In genomic region chr17:73498854-73499597, GRCh38 we compare ENCODE assay signal across 22 cellular contexts.
DNase-seq lines count a peak whose midpoint lies in the region; ATAC-seq, FAIRE-seq and TF ChIP-seq lines count a peak whose summit lies in the region.
"Had no signal": no experiment of that assay in that cellular context is flagged by ENCODE, and none has a peak within 500 bp of the region (broad histone marks: within the 10 kb centered on the region; RNA-seq: fewer than 3 reads in every experiment).

No MANE protein-coding gene starts in this region.

- H2BK120ac ChIP-seq in mesendoderm (ENCODE audit: low read depth, low read length) = no peak overlapping the region

- H3K27me3 ChIP-seq in heart left ventricle (peaks cover 0 to 13% (median 0%) of the 10 kb centered on the region in 9 donors), mesendoderm (ENCODE audit: insufficient read depth, low read length, poor library complexity) (no peaks in the 10 kb centered on the region), stomach (peaks cover 0 to 62% (median 5%) of the 10 kb centered on the region in 3 donors)

- peak; percentile 83 for FAIRE-seq in urothelium cell line (lab: Jason Lieb, UNC)
- FAIRE-seq: GM12892 had no signal

- H3K36me3 Mint-ChIP-seq in chondrocyte (ENCODE audit: low read depth) = peaks cover 5% of the 10 kb centered on the region
- peaks cover 22% of the 10 kb centered on the region for H3K36me3 Mint-ChIP-seq in stimulated activated memory B cell treated with anti-CD40 and anti-IgM and Interleukin-4, amounts not matched to agents 10 μg/mL and 1 μg/mL and 100 μg/mL, for 72 hours

- H2AK5ac ChIP-seq in mesendoderm (ENCODE audit: low read length) = peak overlapping the region; percentile 62

- H3K56ac ChIP-seq in mesendoderm (ENCODE audit: low read length) = peak overlapping the region; percentile 58

- 39 to 50% (median 44%) methylated on average over 16 of the region's 16 CpGs for WGBS in heart left ventricle, 4 donors
- WGBS in mesendoderm (ENCODE audit: extremely low coverage, insufficient coverage, low lambda C conversion rate) = no CpG with 5 or more reads among the region's 16 CpGs
- WGBS in stomach, 5 donors = 58 to 67% (median 60%) methylated on average over 12 to 16 of the region's 16 CpGs

- no peak overlapping the region for H3K4me3 Mint-ChIP-seq in chondrocyte (ENCODE audit: unreplicated experiment)
- no peak overlapping the region for H3K4me3 Mint-ChIP-seq in stimulated activated memory B cell treated with anti-CD40 and anti-IgM and Interleukin-4, amounts not matched to agents 10 μg/mL and 1 μg/mL and 100 μg/mL, for 72 hours

- H4K5ac ChIP-seq in mesendoderm (ENCODE audit: low read length) = no peak overlapping the region

- TF ChIP-seq POLR2A in heart left ventricle (IDR thresholded peaks at IDR 0.05) (no peak), stomach (IDR thresholded peaks at IDR 0.05) (no peak)

- ATAC-seq in heart left ventricle (peak in 3 of 4 donors; percentile 48 to 76 (median 67)), Right ventricle myocardium inferior (no peak)
- no peak for ATAC-seq in stimulated activated memory B cell treated with anti-CD40 and anti-IgM and Interleukin-4, amounts not matched to agents 10 μg/mL and 1 μg/mL and 100 μg/mL, for 72 hours
- ATAC-seq: PC-3 had no signal

- H3K4me1 ChIP-seq in heart left ventricle = peaks cover 0 to 6% (median 0%) of the 10 kb centered on the region in 12 donors
- peaks cover 4% of the 10 kb centered on the region for H3K4me1 ChIP-seq in mesendoderm (ENCODE audit: control insufficient read depth, low read depth, low read length)
- no peaks in the 10 kb centered on the region for H3K4me1 ChIP-seq in stomach
- H3K4me1 ChIP-seq: SJSA1 had no signal

- H3K27ac ChIP-seq in heart left ventricle (no peak overlapping the region), mesendoderm (ENCODE audit: low read depth, low read length) (no peak overlapping the region), stomach (no peak overlapping the region)
- H3K27ac ChIP-seq: SJSA1 had no signal

- H2BK15ac ChIP-seq in mesendoderm (replicated peaks; ENCODE audit: low read depth) = no peak overlapping the region

- H3K9me3 ChIP-seq in heart left ventricle (no peaks in the 10 kb centered on the region), stomach (no peaks in the 10 kb centered on the region)
- H3K9me3 ChIP-seq: SJSA1 had no signal

- no peaks in the 10 kb centered on the region for H3K79me2 ChIP-seq in mesendoderm (ENCODE audit: control insufficient read depth, insufficient read depth, low read length)

- no peak overlapping the region for H2BK5ac ChIP-seq in mesendoderm (ENCODE audit: low read length)

- no peak overlapping the region for H3K23ac ChIP-seq in mesendoderm (ENCODE audit: low read length)

- no peaks in the 10 kb centered on the region for H3K9me3 Mint-ChIP-seq in chondrocyte (ENCODE audit: low read depth)
- H3K9me3 Mint-ChIP-seq in stimulated activated memory B cell treated with anti-CD40 and anti-IgM and Interleukin-4, amounts not matched to agents 10 μg/mL and 1 μg/mL and 100 μg/mL, for 72 hours = peaks cover 2% of the 10 kb centered on the region

- H3K27ac Mint-ChIP-seq in chondrocyte (ENCODE audit: unreplicated experiment) = no peak overlapping the region
- H3K27ac Mint-ChIP-seq in stimulated activated memory B cell treated with anti-CD40 and anti-IgM and Interleukin-4, amounts not matched to agents 10 μg/mL and 1 μg/mL and 100 μg/mL, for 72 hours = no peak overlapping the region

- intact Hi-C loops in heart left ventricle (cut with DNase I) (no loop called here), Right ventricle myocardium inferior (cut with DNase I) (no loop called here), stomach (cut with DNase I; ENCODE audit: low total_unique reads) (no loop called here)

- peaks cover 3% of the 10 kb centered on the region for H3K27me3 Mint-ChIP-seq in chondrocyte (ENCODE audit: low read depth)
- H3K27me3 Mint-ChIP-seq in stimulated activated memory B cell treated with anti-CD40 and anti-IgM and Interleukin-4, amounts not matched to agents 10 μg/mL and 1 μg/mL and 100 μg/mL, for 72 hours = no peaks in the 10 kb centered on the region

- H3K4me1 Mint-ChIP-seq in chondrocyte (ENCODE audit: low read depth) = no peaks in the 10 kb centered on the region
- H3K4me1 Mint-ChIP-seq in stimulated activated memory B cell treated with anti-CD40 and anti-IgM and Interleukin-4, amounts not matched to agents 10 μg/mL and 1 μg/mL and 100 μg/mL, for 72 hours = no peaks in the 10 kb centered on the region

- no peak overlapping the region for H3K18ac ChIP-seq in mesendoderm (ENCODE audit: low read length)

- H4K8ac ChIP-seq in mesendoderm (ENCODE audit: low read depth, low read length) = no peak overlapping the region

- TF ChIP-seq CTCF in heart left ventricle (IDR thresholded peaks at IDR 0.05) (no peak), chondrocyte (IDR thresholded peaks at IDR 0.05) (no peak), stomach (IDR thresholded peaks at IDR 0.05) (no peak)

- no peaks in the 10 kb centered on the region for H3K79me1 ChIP-seq in mesendoderm (ENCODE audit: low read length)

- TF ChIP-seq EP300 in stomach (IDR thresholded peaks at IDR 0.05) = no peak

- no peak overlapping the region for H3K4ac ChIP-seq in mesendoderm (ENCODE audit: low read depth, low read length)

- no peak overlapping the region for H3K4me2 ChIP-seq in mesendoderm (ENCODE audit: low read length)

- H3K36me3 ChIP-seq in heart left ventricle (no peaks in the 10 kb centered on the region), mesendoderm (ENCODE audit: control insufficient read depth, insufficient read depth, low read length) (no peaks in the 10 kb centered on the region), stomach (no peaks in the 10 kb centered on the region)
- H3K36me3 ChIP-seq: SJSA1 had no signal

- no peak overlapping the region for H3K9ac ChIP-seq in mesendoderm (ENCODE audit: low read length)

- H3K4me3 ChIP-seq in heart left ventricle (no peak overlapping the region), mesendoderm (ENCODE audit: low read length) (no peak overlapping the region), stomach (no peak overlapping the region)
- H3K4me3 ChIP-seq: SJSA1 had no signal

- DNase-seq in heart left ventricle = peak in 2 of 5 donors; percentile 45 to 49
- no peak for DNase-seq in Right ventricle myocardium inferior (ENCODE audit: missing footprints)
- DNase-seq in chondrocyte (ENCODE audit: low spot score) = peak; percentile 70
- DNase-seq in mesendoderm = peak; percentile 43
- no peak for DNase-seq in urothelium cell line (ENCODE audit: low spot score)
- no peak for DNase-seq in stomach
- DNase-seq: Calu3; DND-41; GOT3; HCEC 1CT; Kasumi-1; NCI-H1105 treated with DMSO at 0.1 percent for 48 hours; NCI-H146; NCI-H1930; NCI-H2107; NCI-H526; NCI-H82; NK-92 treated with Interleukin-12 subunit alpha and Interleukin-12 subunit beta, amount 100 ng/mL, for 24 hours; PC-3 had no signal

Comparison
In these comparisons a context has a peak if more than half of its experiments do, and no peak if none do; other contexts are left out.
1. ATAC-seq: peak in heart left ventricle (3 of 4); none in Right ventricle myocardium inferior (single experiment) and stimulated activated memory B cell treated with anti-CD40 and anti-IgM and Interleukin-4, amounts not matched to agents 10 μg/mL and 1 μg/mL and 100 μg/mL, for 72 hours (single experiment).
2. DNase-seq: peak in chondrocyte (single experiment) and mesendoderm (single experiment); none in Right ventricle myocardium inferior (single experiment), urothelium cell line (single experiment) and stomach (single experiment).